In genomic region chr13:19759669-19760068, GRCh38 we compare ENCODE assay signal across 19 cellular contexts.
"Had no signal": no experiment of that assay in that cellular context is flagged by ENCODE, and none has a peak within 500 bp of the region (broad histone marks: within the 10 kb centered on the region; RNA-seq: fewer than 3 reads in every experiment).

No MANE protein-coding gene starts in this region.

- H3K27ac ChIP-seq: esophagus squamous epithelium, prostate gland, WERI-Rb-1 had no signal

- H3K27ac Mint-ChIP-seq: activated CD4-positive, alpha-beta memory T cell treated with anti-CD3 and anti-CD28 coated beads for 36 hours; activated naive CD4-positive, alpha-beta T cell treated with anti-CD3 and anti-CD28 coated beads for 36 hours; stimulated activated naive B cell treated with anti-CD40 and anti-IgM and Interleukin-4, amounts not matched to agents 10 μg/mL and 1 μg/mL and 100 μg/mL, for 72 hours had no signal

- H3K4me3 Mint-ChIP-seq: activated CD4-positive, alpha-beta memory T cell treated with anti-CD3 and anti-CD28 coated beads for 36 hours; activated naive CD4-positive, alpha-beta T cell treated with anti-CD3 and anti-CD28 coated beads for 36 hours; central memory CD8-positive, alpha-beta T cell; neural crest cell; stimulated activated naive B cell treated with anti-CD40 and anti-IgM and Interleukin-4, amounts not matched to agents 10 μg/mL and 1 μg/mL and 100 μg/mL, for 72 hours had no signal

- FAIRE-seq: small intestine had no signal

- H3K4me3 ChIP-seq: esophagus squamous epithelium, prostate gland, thoracic aorta had no signal

- H3K36me3 ChIP-seq: prostate gland had no signal

- H3K27me3 ChIP-seq: esophagus squamous epithelium had no signal

- H3K9me3 Mint-ChIP-seq: activated CD4-positive, alpha-beta memory T cell treated with anti-CD3 and anti-CD28 coated beads for 36 hours; activated naive CD4-positive, alpha-beta T cell treated with anti-CD3 and anti-CD28 coated beads for 36 hours; central memory CD8-positive, alpha-beta T cell; immature natural killer cell; neural crest cell; stimulated activated naive B cell treated with anti-CD40 and anti-IgM and Interleukin-4, amounts not matched to agents 10 μg/mL and 1 μg/mL and 100 μg/mL, for 72 hours had no signal

- ATAC-seq: left ventricle myocardium superior; right cardiac atrium; stimulated activated naive B cell treated with anti-CD40 and anti-IgM and Interleukin-4, amounts not matched to agents 10 μg/mL and 1 μg/mL and 100 μg/mL, for 72 hours had no signal

- H3K4me1 ChIP-seq: prostate gland had no signal

- H3K9me3 ChIP-seq: esophagus squamous epithelium, prostate gland, thoracic aorta had no signal

- H3K27me3 Mint-ChIP-seq: activated CD4-positive, alpha-beta memory T cell treated with anti-CD3 and anti-CD28 coated beads for 36 hours; central memory CD8-positive, alpha-beta T cell; stimulated activated naive B cell treated with anti-CD40 and anti-IgM and Interleukin-4, amounts not matched to agents 10 μg/mL and 1 μg/mL and 100 μg/mL, for 72 hours had no signal

- DNase-seq: activated CD4-positive, alpha-beta memory T cell treated with anti-CD3 and anti-CD28 coated beads for 36 hours; activated CD4-positive, alpha-beta T cell treated with anti-CD3 and anti-CD28 coated beads for 4 hours; activated naive CD4-positive, alpha-beta T cell treated with anti-CD3 and anti-CD28 coated beads for 36 hours; activated T-cell treated with anti-CD3 and anti-CD28 coated beads for 4 hours; effector CD4-positive, alpha-beta T cell; esophagus squamous epithelium; immature natural killer cell; kidney glomerular epithelial cell; left ventricle myocardium superior; right cardiac atrium; small intestine; stimulated activated CD4-positive, alpha-beta T cell treated with anti-CD3 and anti-CD28 coated beads, Interleukin-4, amount 100 ng/mL, for 24 hours; stimulated activated naive B cell treated with anti-CD40 and anti-IgM and Interleukin-4, amounts not matched to agents 10 μg/mL and 1 μg/mL and 100 μg/mL, for 72 hours; T-helper 2 cell; WERI-Rb-1 had no signal
